8 cellular contexts compared by ENCODE assay signal in genomic region chr19:58054792-58055482, GRCh38. TPM values are rescaled to one million over a fixed set of nuclear protein-coding genes. Genes with fewer than 3 reads are reported as not detected.
DNase-seq lines count a peak whose midpoint lies in the region; ATAC-seq and TF ChIP-seq lines count a peak whose summit lies in the region.

No MANE protein-coding gene starts in this region.

- TF ChIP-seq CTCF in AG09309 (IDR thresholded peaks at IDR 0.05; ENCODE audit: control insufficient read depth, insufficient read depth, low read depth, low read length, missing control alignments) (peak; percentile 1), fibroblast of pulmonary artery (IDR thresholded peaks at IDR 0.05; ENCODE audit: low read length, missing control alignments) (no peak), osteoblast (IDR thresholded peaks at IDR 0.05; ENCODE audit: extremely low read depth, low read depth, low read length) (peak; percentile 33), prostate gland (IDR thresholded peaks at IDR 0.05) (no peak)

- TF ChIP-seq POLR2A in prostate gland (IDR thresholded peaks at IDR 0.05): no peak

- H3K27me3 ChIP-seq in osteoblast (ENCODE audit: insufficient read depth, low read length) (no peaks in the 10 kb centered on the region), prostate gland (replicated peaks; ENCODE audit: insufficient read depth) (no peaks in the 10 kb centered on the region)

- 30% methylated on average over 29 of the region's 29 CpGs for WGBS in prostate gland

- intact Hi-C loops in prostate gland (cut with DNase I): no loop called here

- H3K4me3 ChIP-seq in AG09309 (ENCODE audit: control insufficient read depth, low read depth, low read length) (peak overlapping the region; percentile 33), fibroblast of pulmonary artery (replicated peaks; ENCODE audit: low read depth, low read length) (peak overlapping the region; percentile 14), osteoblast (ENCODE audit: insufficient read depth, low read length) (peak overlapping the region; percentile 75), prostate gland (peak overlapping the region in 1 of 2 donors; percentile 12)

- ATAC-seq in HG03175 (IDR thresholded peaks at IDR 0.05; ENCODE audit: unreplicated experiment) (no peak), HG03520 (IDR thresholded peaks at IDR 0.05; ENCODE audit: unreplicated experiment) (no peak)

- H3K27ac ChIP-seq in osteoblast (ENCODE audit: low read depth, low read length) (peak overlapping the region; percentile 85), prostate gland (no peak overlapping the region)

- H3K4me1 ChIP-seq in osteoblast (ENCODE audit: insufficient read depth, low read length) (peaks cover 6% of the 10 kb centered on the region), prostate gland (replicated peaks) (no peaks in the 10 kb centered on the region)

- peak overlapping the region; percentile 98 for H2AFZ ChIP-seq in osteoblast (ENCODE audit: low read length)

- no peaks in the 10 kb centered on the region for H3K9me3 ChIP-seq in osteoblast (ENCODE audit: low read depth, low read length)
- no peaks in the 10 kb centered on the region for H3K9me3 ChIP-seq in prostate gland

- no peak for DNase-seq in AG09309 (ENCODE audit: low read depth)
- DNase-seq in NCI-H69 (lab: John Stamatoyannopoulos, UW): peak; percentile 18
- DNase-seq in fibroblast of pulmonary artery (ENCODE audit: low read depth): peak; percentile 12
- DNase-seq in osteoblast (ENCODE audit: insufficient read length, low spot score, missing footprints): peak; percentile 96
- DNase-seq in NCI-H1417 (lab: John Stamatoyannopoulos, UW): no peak
- DNase-seq in prostate gland (ENCODE audit: low spot score): no peak

- H3K4me2 ChIP-seq in osteoblast (ENCODE audit: insufficient read depth, low read length): peak overlapping the region; percentile 86

- H3K79me2 ChIP-seq in osteoblast (ENCODE audit: insufficient read depth, low read length): no peaks in the 10 kb centered on the region

- no peaks in the 10 kb centered on the region for H4K20me1 ChIP-seq in osteoblast (ENCODE audit: insufficient read depth, low read length)

- H3K36me3 ChIP-seq in osteoblast (ENCODE audit: insufficient read depth, low read length) (no peaks in the 10 kb centered on the region), prostate gland (no peaks in the 10 kb centered on the region)

RNA-seq across cellular contexts. Expression of gene ZNF135, which starts 4.1 kb away (rescaled TPM):
- total RNA-seq in osteoblast (6.5 and 8.3 TPM in 2 replicates), prostate gland (10 to 100 TPM; 13.4 to 19.3 TPM)

RNA-seq across cellular contexts. Expression of gene ZSCAN1, which starts 21.1 kb away (rescaled TPM):
- total RNA-seq in osteoblast (0.36 TPM in 1 of 2 replicates, not detected in the other), prostate gland (1 to 10 TPM; 2.2 to 5.2 TPM)

RNA-seq across cellular contexts. Expression of gene ZSCAN18, which starts 43.1 kb away (rescaled TPM):
- 49.8 and 60.4 TPM in 2 replicates for total RNA-seq in osteoblast
- total RNA-seq in prostate gland: 100 to 1,000 TPM; 108 to 146 TPM

RNA-seq across cellular contexts. Expression of gene ZNF606, which starts 52.3 kb away (rescaled TPM):
- total RNA-seq in osteoblast (16.3 and 17.4 TPM in 2 replicates), prostate gland (10 to 100 TPM; 44.7 to 51.3 TPM)

Comparison
In these comparisons a context has a peak if more than half of its experiments do, and no peak if none do; other contexts are left out.
1. DNase-seq: peak in NCI-H69 (single experiment), fibroblast of pulmonary artery (single experiment) and osteoblast (single experiment); none in AG09309 (single experiment), NCI-H1417 (0 of 3) and prostate gland (single experiment).
2. CTCF ChIP-seq: peak in AG09309 (single experiment) and osteoblast (single experiment); none in fibroblast of pulmonary artery (single experiment) and prostate gland (0 of 4).